8 cellular contexts compared by ENCODE assay signal in the genomic region with DNA sequence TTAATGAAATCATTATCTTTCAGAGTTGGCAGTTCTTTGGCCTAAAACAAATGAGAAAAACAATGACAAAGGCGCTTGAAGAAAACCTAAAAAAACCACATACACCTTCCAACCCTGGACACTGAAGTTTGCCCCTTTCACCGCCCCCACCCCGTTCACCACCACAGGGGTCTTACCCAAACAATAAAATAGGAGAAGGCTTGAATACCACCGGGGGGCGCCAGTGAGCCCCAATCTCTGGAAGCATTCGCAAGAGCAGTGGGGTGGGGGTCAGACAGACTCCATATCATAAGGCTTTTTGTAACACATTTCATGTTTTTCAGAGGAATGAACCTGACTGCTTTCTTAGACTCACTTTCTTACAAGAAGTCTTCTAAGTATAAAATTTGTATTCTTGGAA.
DNase-seq lines count a peak whose midpoint lies in the region; ATAC-seq and TF ChIP-seq lines count a peak whose summit lies in the region.

No MANE protein-coding gene starts in this region.

- H3K36me3 Mint-ChIP-seq in progenitor cell of endocrine pancreas (ENCODE audit: insufficient read depth) = peaks cover 9% of the 10 kb centered on the region

- peak in 5 of 6 experiments; percentile 15 to 48 (median 35) for TF ChIP-seq CTCF in esophagus squamous epithelium (IDR thresholded peaks at IDR 0.05)
- TF ChIP-seq CTCF in progenitor cell of endocrine pancreas (IDR thresholded peaks at IDR 0.05; ENCODE audit: unreplicated experiment) = peak; percentile 57

- 54 to 56% methylated on average over 4 to 6 of the region's 6 CpGs for WGBS in esophagus squamous epithelium, 2 donors

- DNase-seq in D341Med (ENCODE audit: low spot score) (peak; percentile 46), MV-4-11 (lab: John Stamatoyannopoulos, UW) (peak; percentile 1), esophagus squamous epithelium (lab: John Stamatoyannopoulos, UW) (no peak), progenitor cell of endocrine pancreas (ENCODE audit: low spot score, unreplicated experiment) (no peak), H4 (ENCODE audit: low spot score) (no peak), NCI-H526 treated with DMSO at 0.1 percent for 48 hours (lab: John Stamatoyannopoulos, UW) (no peak)
- DNase-seq in activated CD8-positive, alpha-beta memory T cell treated with anti-CD3 and anti-CD28 coated beads, Interleukin-2, amount 50 U/mL, for 24 hours (ENCODE audit: extremely low read depth) = peak; percentile 32

- H3K4me1 Mint-ChIP-seq in progenitor cell of endocrine pancreas (ENCODE audit: low read depth) = peaks cover 12% of the 10 kb centered on the region

- no peaks in the 10 kb centered on the region for H3K9me3 Mint-ChIP-seq in progenitor cell of endocrine pancreas (ENCODE audit: low read depth)

- H3K27me3 Mint-ChIP-seq in progenitor cell of endocrine pancreas = no peaks in the 10 kb centered on the region

- H3K27me3 ChIP-seq in esophagus squamous epithelium = no peaks in the 10 kb centered on the region

- no peak for ATAC-seq in HG03039 (IDR thresholded peaks at IDR 0.05; ENCODE audit: unreplicated experiment)

- no peaks in the 10 kb centered on the region for H3K9me3 ChIP-seq in esophagus squamous epithelium

- H3K4me3 ChIP-seq in esophagus squamous epithelium = no peak overlapping the region

- no peak overlapping the region for H3K27ac Mint-ChIP-seq in progenitor cell of endocrine pancreas

- H3K36me3 ChIP-seq in esophagus squamous epithelium = peaks cover 0 to 46% (median 0%) of the 10 kb centered on the region in 3 donors

- peaks cover 0 to 3% (median 0%) of the 10 kb centered on the region in 3 donors for H3K4me1 ChIP-seq in esophagus squamous epithelium

- no peak for TF ChIP-seq POLR2A in esophagus squamous epithelium (IDR thresholded peaks at IDR 0.05)

- H3K4me3 Mint-ChIP-seq in progenitor cell of endocrine pancreas (ENCODE audit: low read depth) = no peak overlapping the region

- no peak overlapping the region for H3K27ac ChIP-seq in esophagus squamous epithelium

- intact Hi-C loops in esophagus squamous epithelium (cut with DNase I) = no loop called here

Comparison
In these comparisons a context has a peak if more than half of its experiments do, and no peak if none do; other contexts are left out.
1. DNase-seq: peak in D341Med (single experiment), MV-4-11 (single experiment) and activated CD8-positive, alpha-beta memory T cell treated with anti-CD3 and anti-CD28 coated beads, Interleukin-2, amount 50 U/mL, for 24 hours (single experiment); none in esophagus squamous epithelium (single experiment), progenitor cell of endocrine pancreas (single experiment), H4 (single experiment) and NCI-H526 treated with DMSO at 0.1 percent for 48 hours (single experiment).